Comparison of ENCODE assay signal across 23 cellular contexts in the genomic region with DNA sequence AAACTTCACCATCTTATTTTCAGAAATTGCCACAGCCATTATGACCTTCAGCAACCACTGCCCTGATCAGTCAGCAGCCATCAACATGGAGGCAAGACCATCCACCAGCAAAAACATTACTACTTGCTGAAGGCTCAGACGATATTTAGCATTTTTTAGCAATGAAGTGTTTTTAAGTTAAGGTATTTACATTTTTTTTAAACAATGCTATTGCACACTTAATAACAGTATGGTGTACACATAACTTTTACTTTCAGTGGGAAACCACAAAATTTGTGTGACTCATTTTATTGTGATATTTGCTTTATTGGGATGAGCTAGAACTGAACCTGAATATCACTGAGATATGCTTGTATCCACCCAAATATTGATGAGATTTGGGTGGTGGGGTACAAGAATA.
DNase-seq lines count a peak whose midpoint lies in the region; ATAC-seq, FAIRE-seq and TF ChIP-seq lines count a peak whose summit lies in the region.
"Had no signal": no experiment of that assay in that cellular context is flagged by ENCODE, and none has a peak within 500 bp of the region (broad histone marks: within the 10 kb centered on the region; RNA-seq: fewer than 3 reads in every experiment).

No MANE protein-coding gene starts in this region.

- H3K27me3 ChIP-seq in astrocyte (ENCODE audit: insufficient read depth, low read length) (peaks cover 10% of the 10 kb centered on the region), prostate gland (replicated peaks; ENCODE audit: insufficient read depth) (no peaks in the 10 kb centered on the region), H9 (ENCODE audit: insufficient read depth, low read length) (no peaks in the 10 kb centered on the region)

- H3K4me1 Mint-ChIP-seq in astrocyte (ENCODE audit: low read depth, unreplicated experiment) (peaks cover 26% of the 10 kb centered on the region), H9 (peaks cover 72 to 76% of the 10 kb centered on the region in 2 experiments)

- no peak overlapping the region for H3K14ac ChIP-seq in H9 (ENCODE audit: insufficient read depth, low read length)

- no peaks in the 10 kb centered on the region for H3K79me1 ChIP-seq in H9 (ENCODE audit: insufficient read depth, low read depth, low read length, poor library complexity, severe bottlenecking)

- H4K20me1 ChIP-seq in astrocyte (ENCODE audit: insufficient read depth, low read length) (no peaks in the 10 kb centered on the region), H9 (ENCODE audit: control insufficient read depth, insufficient read depth, insufficient read length) (no peaks in the 10 kb centered on the region)
- H4K20me1 ChIP-seq: BLaER1 treated with 17β-estradiol and CSF1 and Interleukin-3, amounts not matched to agents 10 nM and 100 nM had no signal

- no peak overlapping the region for H3K4me3 Mint-ChIP-seq in astrocyte (ENCODE audit: unreplicated experiment)
- no peak overlapping the region for H3K4me3 Mint-ChIP-seq in H9
- H3K4me3 Mint-ChIP-seq: CD8-positive, alpha-beta memory T cell had no signal

- TF ChIP-seq CTCF in astrocyte (IDR thresholded peaks at IDR 0.05; ENCODE audit: insufficient read depth, low read depth, low read length) (no peak), prostate gland (IDR thresholded peaks at IDR 0.05) (no peak), H9 (conservative IDR thresholded peaks at IDR 0.05) (no peak)

- H3T11ph ChIP-seq in H9 (ENCODE audit: low read length) = no peak overlapping the region

- no peak for TF ChIP-seq POLR2A in prostate gland (IDR thresholded peaks at IDR 0.05)

- H2AFZ ChIP-seq in astrocyte (ENCODE audit: low read depth, low read length) (no peak overlapping the region), H9 (ENCODE audit: low read length) (no peak overlapping the region)

- H3K36me3 ChIP-seq in astrocyte (ENCODE audit: insufficient read depth, low read length) = no peaks in the 10 kb centered on the region
- H3K36me3 ChIP-seq in prostate gland = no peaks in the 10 kb centered on the region
- H3K36me3 ChIP-seq: BLaER1 treated with 17β-estradiol and CSF1 and Interleukin-3, amounts not matched to agents 10 nM and 100 nM had no signal

- H3K36me3 Mint-ChIP-seq in astrocyte (ENCODE audit: low read depth, unreplicated experiment) (peaks cover 2% of the 10 kb centered on the region), H9 (ENCODE audit: insufficient read depth in 1 of 3, low read depth in 3 of 3) (peaks cover 0 to 16% (median 6%) of the 10 kb centered on the region in 3 experiments; a peak in 4 of 7 replicates)

- H2BK120ac ChIP-seq in H9 (ENCODE audit: low read depth, low read length, poor library complexity, severe bottlenecking) = no peak overlapping the region

- no peak overlapping the region for H3K27ac ChIP-seq in astrocyte (ENCODE audit: low read depth, low read length)
- H3K27ac ChIP-seq in prostate gland = no peak overlapping the region
- H3K27ac ChIP-seq in H9 (ENCODE audit: insufficient read length, low read depth, low read length) = no peak overlapping the region
- H3K27ac ChIP-seq: BLaER1 treated with 17β-estradiol and CSF1 and Interleukin-3, amounts not matched to agents 10 nM and 100 nM had no signal

- H3K4me3 ChIP-seq in astrocyte (ENCODE audit: insufficient read depth, low read depth, low read length) (no peak overlapping the region), prostate gland (no peak overlapping the region)
- H3K4me3 ChIP-seq: BLaER1 treated with 17β-estradiol and CSF1 and Interleukin-3, amounts not matched to agents 10 nM and 100 nM; GM12878 had no signal

- H2AK5ac ChIP-seq in H9 (ENCODE audit: insufficient read length, low read length) = no peak overlapping the region

- H3K9me3 ChIP-seq in astrocyte (ENCODE audit: insufficient read depth, low read depth, low read length) = peaks cover 5% of the 10 kb centered on the region
- no peaks in the 10 kb centered on the region for H3K9me3 ChIP-seq in prostate gland
- H3K9me3 ChIP-seq in H9 (ENCODE audit: control insufficient read depth, low read depth, low read length) = no peaks in the 10 kb centered on the region

- intact Hi-C loops in prostate gland (cut with DNase I) = no loop called here

- no peak overlapping the region for H2BK5ac ChIP-seq in H9 (ENCODE audit: insufficient read length, low read length)

- no peak overlapping the region for H2BK20ac ChIP-seq in H9 (ENCODE audit: low read depth, low read length, poor library complexity, severe bottlenecking)

- no peak overlapping the region for H3K18ac ChIP-seq in H9 (ENCODE audit: insufficient read length, low read depth, low read length)

- H3K27ac Mint-ChIP-seq in astrocyte (ENCODE audit: unreplicated experiment) (no peak overlapping the region), H9 (no peak overlapping the region)
- H3K27ac Mint-ChIP-seq: CD8-positive, alpha-beta memory T cell had no signal

- no peak overlapping the region for H4K91ac ChIP-seq in H9 (ENCODE audit: insufficient read length, low read depth, low read length)

- DNase-seq in EH (ENCODE audit: low read depth) (peak; percentile 75), HS-27A (ENCODE audit: low read depth) (peak; percentile 26), astrocyte (ENCODE audit: low read depth) (peak; percentile 38), iris pigment epithelial cell (ENCODE audit: low read depth) (peak; percentile 51), prostate gland (ENCODE audit: low spot score) (no peak), H9 (no peak), NCI-H526 (lab: John Stamatoyannopoulos, UW) (no peak)
- DNase-seq: CD8-positive, alpha-beta memory T cell; DMS79; Kasumi-1; NCI-H1694 treated with DMSO at 0.1 percent for 48 hours; NCI-H748 treated with DMSO at 0.1 percent for 48 hours; NK-92 treated with Interleukin-12 subunit alpha and Interleukin-12 subunit beta, amount 100 ng/mL, for 24 hours; SW 1271 had no signal

- whole genome bisulfite sequencing in prostate gland = 86% methylated on average over 1 of the region's 1 CpG
- WGBS in H9 (ENCODE audit: extremely low coverage, insufficient read length, low lambda C conversion rate) = no CpG with 5 or more reads among the region's 1 CpG

- no peak for ATAC-seq in GM18868 (IDR thresholded peaks at IDR 0.05; ENCODE audit: unreplicated experiment)
- ATAC-seq: GM12878, Right ventricle myocardium inferior had no signal

- no peak overlapping the region for H3K4me2 ChIP-seq in astrocyte (ENCODE audit: low read length)
- H3K4me2 ChIP-seq in H9 (ENCODE audit: insufficient read depth, insufficient read length, low read length) = no peak overlapping the region
- H3K4me2 ChIP-seq: BLaER1 treated with 17β-estradiol and CSF1 and Interleukin-3, amounts not matched to agents 10 nM and 100 nM had no signal

- no peak overlapping the region for H3K4ac ChIP-seq in H9 (ENCODE audit: low read depth, low read length)

- no peaks in the 10 kb centered on the region for H3K79me2 ChIP-seq in astrocyte (ENCODE audit: insufficient read depth, low read length)
- no peaks in the 10 kb centered on the region for H3K79me2 ChIP-seq in H9 (ENCODE audit: insufficient read depth, low read length)

- H4K8ac ChIP-seq in H9 (replicated peaks; ENCODE audit: insufficient read length, low read depth, low read length) = no peak overlapping the region

- H3K4me1 ChIP-seq in astrocyte (ENCODE audit: insufficient read depth, low read length) (peaks cover 11% of the 10 kb centered on the region), prostate gland (replicated peaks) (no peaks in the 10 kb centered on the region), H9 (ENCODE audit: insufficient read depth, low read length) (peaks cover 18% of the 10 kb centered on the region; the same call in 1 of the 2 replicates)

- H3K9ac ChIP-seq in astrocyte (ENCODE audit: low read length) = no peak overlapping the region
- no peak overlapping the region for H3K9ac ChIP-seq in H9 (ENCODE audit: extremely low read depth, insufficient read length, low read length)
- H3K9ac ChIP-seq: BLaER1 treated with 17β-estradiol and CSF1 and Interleukin-3, amounts not matched to agents 10 nM and 100 nM had no signal

- H3K27me3 Mint-ChIP-seq in astrocyte (ENCODE audit: low read depth, unreplicated experiment) (peaks cover 48% of the 10 kb centered on the region), H9 (ENCODE audit: low read depth) (peaks cover 8% of the 10 kb centered on the region)

- H3K23me2 ChIP-seq in H9 (ENCODE audit: insufficient read length, low read depth, low read length, poor library complexity, severe bottlenecking) = no peaks in the 10 kb centered on the region

- no peak overlapping the region for H3K56ac ChIP-seq in H9 (ENCODE audit: insufficient read length, low read depth, low read length)

- no peak overlapping the region for H4K5ac ChIP-seq in H9 (ENCODE audit: insufficient read length, low read depth, low read length)

- FAIRE-seq in astrocyte (lab: Jason Lieb, UNC) = no peak
- FAIRE-seq: A204.1, G401.6, GM12878, H1, HTR-8/SVneo, RCC 7860 had no signal

- peaks cover 12% of the 10 kb centered on the region for H3K9me3 Mint-ChIP-seq in astrocyte (ENCODE audit: unreplicated experiment)
- H3K9me3 Mint-ChIP-seq in H9 = peaks cover 8 to 11% of the 10 kb centered on the region in 2 experiments

- no peak overlapping the region for H3K23ac ChIP-seq in H9 (ENCODE audit: insufficient read length, low read depth, low read length)

- H2BK12ac ChIP-seq in H9 (ENCODE audit: insufficient read length, low read depth, low read length) = no peak overlapping the region

- H2BK15ac ChIP-seq in H9 (ENCODE audit: low read depth, low read length) = no peak overlapping the region

Comparison
In these comparisons a context has a peak if more than half of its experiments do, and no peak if none do; other contexts are left out.
1. DNase-seq: peak in EH (single experiment), HS-27A (single experiment), astrocyte (single experiment) and iris pigment epithelial cell (single experiment); none in prostate gland (single experiment), H9 (single experiment) and NCI-H526 (0 of 2).